ENCODE assay signal across 8 cellular contexts in genomic region chr1:222928212-222928611, GRCh38.
A peak's percentile ranks its signal among the peaks of the same experiment; 100 is the strongest.
DNase-seq lines count a peak whose midpoint lies in the region; ATAC-seq lines count a peak whose summit lies in the region.

No MANE protein-coding gene starts in this region.

- H3K4me3 ChIP-seq in SJCRH30 = peak overlapping the region; percentile 60

- in situ Hi-C loops in G401 (cut with HindIII; ENCODE audit: low sequenced_read_pairs) = no loop called here

- peaks cover 5% of the 10 kb centered on the region; the same call in 1 of the 2 replicates for H3K36me3 ChIP-seq in SJCRH30

- no peaks in the 10 kb centered on the region for H3K27me3 Mint-ChIP-seq in activated naive CD4-positive, alpha-beta T cell treated with anti-CD3 and anti-CD28 coated beads for 36 hours (ENCODE audit: low read depth)
- H3K27me3 Mint-ChIP-seq in T-cell = no peaks in the 10 kb centered on the region
- no peaks in the 10 kb centered on the region for H3K27me3 Mint-ChIP-seq in activated T-helper 2 cell treated with anti-CD3 and anti-CD28 coated beads, Interferon-gamma antibody, Interleukin-2, Interleukin-4, amounts not matched to agents 10 μg/mL and 5 μg/mL and 100 μg/mL, durations not matched to agents 14 hours and 24 hours and 36 hours (ENCODE audit: low read depth)

- ATAC-seq in T-cell (replicated peaks in 1 of 4) = no peak

- H3K9me3 ChIP-seq in SJCRH30 (replicated peaks) = no peaks in the 10 kb centered on the region

- no peaks in the 10 kb centered on the region for H3K9me3 Mint-ChIP-seq in activated naive CD4-positive, alpha-beta T cell treated with anti-CD3 and anti-CD28 coated beads for 36 hours
- no peaks in the 10 kb centered on the region for H3K9me3 Mint-ChIP-seq in T-cell
- no peaks in the 10 kb centered on the region for H3K9me3 Mint-ChIP-seq in activated T-helper 2 cell treated with anti-CD3 and anti-CD28 coated beads, Interferon-gamma antibody, Interleukin-2, Interleukin-4, amounts not matched to agents 10 μg/mL and 5 μg/mL and 100 μg/mL, durations not matched to agents 14 hours and 24 hours and 36 hours

- H3K27ac ChIP-seq in SJCRH30 = peak overlapping the region; percentile 47

- no peak overlapping the region for H3K4me3 Mint-ChIP-seq in activated naive CD4-positive, alpha-beta T cell treated with anti-CD3 and anti-CD28 coated beads for 36 hours
- no peak overlapping the region for H3K4me3 Mint-ChIP-seq in T-cell
- H3K4me3 Mint-ChIP-seq in activated T-helper 2 cell treated with anti-CD3 and anti-CD28 coated beads, Interferon-gamma antibody, Interleukin-2, Interleukin-4, amounts not matched to agents 10 μg/mL and 5 μg/mL and 100 μg/mL, durations not matched to agents 14 hours and 24 hours and 36 hours (ENCODE audit: low read depth) = no peak overlapping the region

- H3K4me1 ChIP-seq in SJCRH30 = peaks cover 52% of the 10 kb centered on the region

- intact Hi-C loops in head of caudate nucleus (cut with DNase I) = no loop called here
- intact Hi-C loops in activated naive CD4-positive, alpha-beta T cell treated with anti-CD3 and anti-CD28 coated beads for 36 hours (cut with micrococcal nuclease) = no loop called here
- intact Hi-C loops in activated T-helper 2 cell treated with anti-CD3 and anti-CD28 coated beads, Interferon-gamma antibody, Interleukin-2, Interleukin-4, amounts not matched to agents 10 μg/mL and 5 μg/mL and 100 μg/mL, durations not matched to agents 14 hours and 24 hours and 36 hours (cut with micrococcal nuclease) = no loop called here

- H3K27ac Mint-ChIP-seq in activated naive CD4-positive, alpha-beta T cell treated with anti-CD3 and anti-CD28 coated beads for 36 hours = no peak overlapping the region
- H3K27ac Mint-ChIP-seq in T-cell = no peak overlapping the region
- no peak overlapping the region for H3K27ac Mint-ChIP-seq in activated T-helper 2 cell treated with anti-CD3 and anti-CD28 coated beads, Interferon-gamma antibody, Interleukin-2, Interleukin-4, amounts not matched to agents 10 μg/mL and 5 μg/mL and 100 μg/mL, durations not matched to agents 14 hours and 24 hours and 36 hours

- CTCF ChIA-PET in activated naive CD4-positive, alpha-beta T cell treated with anti-CD3 and anti-CD28 coated beads for 36 hours (lab: Charles Lee) = no interaction called here
- CTCF ChIA-PET in T-cell (lab: Charles Lee) = no interaction called here

- no peaks in the 10 kb centered on the region for H3K4me1 Mint-ChIP-seq in activated naive CD4-positive, alpha-beta T cell treated with anti-CD3 and anti-CD28 coated beads for 36 hours (ENCODE audit: low read depth)
- H3K4me1 Mint-ChIP-seq in T-cell = no peaks in the 10 kb centered on the region
- no peaks in the 10 kb centered on the region for H3K4me1 Mint-ChIP-seq in activated T-helper 2 cell treated with anti-CD3 and anti-CD28 coated beads, Interferon-gamma antibody, Interleukin-2, Interleukin-4, amounts not matched to agents 10 μg/mL and 5 μg/mL and 100 μg/mL, durations not matched to agents 14 hours and 24 hours and 36 hours (ENCODE audit: low read depth)

- DNase-seq in G401 (ENCODE audit: low spot score) (peak; percentile 38), SJCRH30 (peak; percentile 93 to 98), head of caudate nucleus (peak in 38 of 42 donors; percentile 6 to 72 (median 33)), nucleus accumbens (lab: John Stamatoyannopoulos, UW) (peak in 35 of 56 donors; percentile 1 to 62 (median 11)), germinal center (ENCODE audit: low spot score) (no peak), T-cell (no peak)
- no peak for DNase-seq in activated naive CD4-positive, alpha-beta T cell treated with anti-CD3 and anti-CD28 coated beads for 36 hours
- DNase-seq in activated T-helper 2 cell treated with anti-CD3 and anti-CD28 coated beads, Interferon-gamma antibody, Interleukin-2, Interleukin-4, amounts not matched to agents 10 μg/mL and 5 μg/mL and 100 μg/mL, durations not matched to agents 14 hours and 24 hours and 36 hours (ENCODE audit: low spot score) = no peak

- H3K27me3 ChIP-seq in SJCRH30 = no peaks in the 10 kb centered on the region

- H3K36me3 Mint-ChIP-seq in activated naive CD4-positive, alpha-beta T cell treated with anti-CD3 and anti-CD28 coated beads for 36 hours (ENCODE audit: low read depth) = no peaks in the 10 kb centered on the region
- H3K36me3 Mint-ChIP-seq in T-cell = peaks cover 3% of the 10 kb centered on the region
- no peaks in the 10 kb centered on the region for H3K36me3 Mint-ChIP-seq in activated T-helper 2 cell treated with anti-CD3 and anti-CD28 coated beads, Interferon-gamma antibody, Interleukin-2, Interleukin-4, amounts not matched to agents 10 μg/mL and 5 μg/mL and 100 μg/mL, durations not matched to agents 14 hours and 24 hours and 36 hours (ENCODE audit: low read depth)

- POLR2A ChIA-PET in T-cell (lab: Charles Lee) = no interaction called here

Comparison
In these comparisons a context has a peak if more than half of its experiments do, and no peak if none do; other contexts are left out.
1. DNase-seq: peak in G401 (single experiment), SJCRH30 (2 of 2), head of caudate nucleus (38 of 42) and nucleus accumbens (35 of 56); none in germinal center (single experiment), activated naive CD4-positive, alpha-beta T cell treated with anti-CD3 and anti-CD28 coated beads for 36 hours (single experiment), T-cell (0 of 34) and activated T-helper 2 cell treated with anti-CD3 and anti-CD28 coated beads, Interferon-gamma antibody, Interleukin-2, Interleukin-4, amounts not matched to agents 10 μg/mL and 5 μg/mL and 100 μg/mL, durations not matched to agents 14 hours and 24 hours and 36 hours (single experiment).